9 cellular contexts compared by ENCODE assay signal in genomic region chr6:168035098-168035660, GRCh38. TPM values are rescaled to one million over a fixed set of nuclear protein-coding genes. Genes with fewer than 3 reads are reported as not detected.
DNase-seq lines count a peak whose midpoint lies in the region; ATAC-seq and TF ChIP-seq lines count a peak whose summit lies in the region.
"Had no signal": no experiment of that assay in that cellular context is flagged by ENCODE, and none has a peak within 500 bp of the region (broad histone marks: within the 10 kb centered on the region; RNA-seq: fewer than 3 reads in every experiment).

No MANE protein-coding gene starts in this region.

- no TSS peak for BruUV-seq in Caco-2 (replicated peaks; lab: Mats Ljungman, UMichigan)

- H3K4me3 ChIP-seq in Caco-2 (ENCODE audit: low read depth, low read length), result peak overlapping the region; percentile 42
- peak overlapping the region; percentile 47 to 78 for H3K4me3 ChIP-seq in stomach smooth muscle (ENCODE audit: low read length in 2 of 2)

- H3K27me3 Mint-ChIP-seq in Caco-2 (ENCODE audit: insufficient read depth, unreplicated experiment), result no peaks in the 10 kb centered on the region
- H3K27me3 Mint-ChIP-seq in chondrocyte (ENCODE audit: low read depth), result peaks cover 7% of the 10 kb centered on the region

- POLR2A ChIA-PET in Caco-2 (lab: Charles Lee), result interaction anchor here (0.6 to 1.5 kb wide), 2 partner anchors 103 to 297 kb away, joined by 3 to 4 read pairs; no protein-coding TSS in a partner anchor
- POLR2A ChIA-PET in GM10248 (lab: Yijun Ruan, JAX), result no interaction called here

- H3K9me3 Mint-ChIP-seq in Caco-2 (ENCODE audit: unreplicated experiment) (peaks cover 19% of the 10 kb centered on the region), chondrocyte (ENCODE audit: low read depth) (peaks cover 8% of the 10 kb centered on the region)

- CTCF ChIA-PET in Caco-2 (lab: Charles Lee), result no interaction called here
- CTCF ChIA-PET in GM10248 (lab: Yijun Ruan, JAX), result no interaction called here

- H3K4me3 Mint-ChIP-seq in Caco-2 (ENCODE audit: unreplicated experiment), result peak overlapping the region; percentile 74
- peak overlapping the region; percentile 72 for H3K4me3 Mint-ChIP-seq in chondrocyte (ENCODE audit: unreplicated experiment)

- H3K9ac ChIP-seq in stomach smooth muscle (ENCODE audit: low read length in 2 of 2), result peak overlapping the region; percentile 39 to 47

- TF ChIP-seq CTCF in Caco-2 (IDR thresholded peaks at IDR 0.05; ENCODE audit: insufficient read depth in 1 of 2, low read depth in 1 of 2, low read length in 1 of 2, severe bottlenecking in 1 of 2, unreplicated experiment in 1 of 2) (no peak), chondrocyte (IDR thresholded peaks at IDR 0.05) (no peak), GM10248 (IDR thresholded peaks at IDR 0.05; ENCODE audit: control extremely low read depth, extremely low read depth, low read depth, missing control alignments) (no peak)

- H3K27ac ChIP-seq in stomach smooth muscle (ENCODE audit: low read length), result no peak overlapping the region
- H3K27ac ChIP-seq: neutrophil had no signal

- H3K36me3 Mint-ChIP-seq in Caco-2 (ENCODE audit: insufficient read depth, unreplicated experiment) (no peaks in the 10 kb centered on the region), chondrocyte (ENCODE audit: low read depth) (no peaks in the 10 kb centered on the region)

- H3K27ac Mint-ChIP-seq in Caco-2 (ENCODE audit: unreplicated experiment) (peak overlapping the region; percentile 29), chondrocyte (ENCODE audit: unreplicated experiment) (peak overlapping the region; percentile 81)

- peak; percentile 69 to 80 for DNase-seq in Caco-2
- peak; percentile 55 for DNase-seq in LoVo (ENCODE audit: low spot score)
- DNase-seq in chondrocyte (ENCODE audit: low spot score), result peak; percentile 86
- peak; percentile 66 to 69 for DNase-seq in left colon
- DNase-seq in GM10248 (ENCODE audit: extremely low spot score), result no peak
- no peak for DNase-seq in stimulated activated CD4-positive, alpha-beta T cell treated with anti-CD3 and anti-CD28 coated beads, Interleukin-15, amount 100 ng/mL, for 24 hours
- no peak for DNase-seq in OCI-M1 (lab: John Stamatoyannopoulos, UW)

- intact Hi-C loops in Caco-2 (cut with micrococcal nuclease; ENCODE audit: unreplicated experiment), result no loop called here
- intact Hi-C loops in left colon (cut with DNase I, micrococcal nuclease), result no loop called here

- ATAC-seq in left colon, result peak; percentile 79

- H3K36me3 ChIP-seq in Caco-2 (ENCODE audit: control insufficient read depth, insufficient read depth, low read length), result no peaks in the 10 kb centered on the region
- H3K36me3 ChIP-seq in stomach smooth muscle (ENCODE audit: control insufficient read depth in 2 of 2, insufficient read depth in 2 of 2, low read length in 2 of 2), result no peaks in the 10 kb centered on the region
- H3K36me3 ChIP-seq: neutrophil had no signal

- peaks cover 8% of the 10 kb centered on the region; the same call in 1 of the 2 replicates for H3K4me1 ChIP-seq in Caco-2
- H3K4me1 ChIP-seq in stomach smooth muscle (ENCODE audit: control insufficient read depth, insufficient read depth, low read length), result peaks cover 8% of the 10 kb centered on the region

- H3K4me1 Mint-ChIP-seq in Caco-2 (ENCODE audit: low read depth, unreplicated experiment), result no peaks in the 10 kb centered on the region
- peaks cover 40% of the 10 kb centered on the region for H3K4me1 Mint-ChIP-seq in chondrocyte (ENCODE audit: low read depth)

- peaks cover 28% of the 10 kb centered on the region for H3K9me3 ChIP-seq in Caco-2
- peaks cover 0 to 11% of the 10 kb centered on the region in 2 donors for H3K9me3 ChIP-seq in stomach smooth muscle (ENCODE audit: control insufficient read depth in 2 of 2, low read length in 2 of 2)

- H3K27me3 ChIP-seq in Caco-2 (replicated peaks; ENCODE audit: control insufficient read depth, insufficient read depth, low read length), result no peaks in the 10 kb centered on the region
- no peaks in the 10 kb centered on the region for H3K27me3 ChIP-seq in stomach smooth muscle (ENCODE audit: control insufficient read depth in 1 of 2, insufficient read depth in 2 of 2, low read length in 2 of 2)

RNA-seq across cellular contexts. Expression of gene KIF25, which starts 37.7 kb away (rescaled TPM):
- total RNA-seq in Caco-2 (2022) (not detected in 2 replicates), chondrocyte (not detected in 3 replicates), left colon (under 1 TPM; 0.22 to 0.27 TPM)

RNA-seq across cellular contexts. Expression of gene FRMD1, which starts 43.8 kb away (rescaled TPM):
- total RNA-seq in Caco-2 (2022), result 0.07 and 0.14 TPM in 2 replicates
- 0.20 to 0.28 TPM in 2 of 3 replicates, not detected in the other for total RNA-seq in chondrocyte
- total RNA-seq in left colon, result 10 to 100 TPM; 22.8 to 35.5 TPM

Comparison
In these comparisons a context has a peak if more than half of its experiments do, and no peak if none do; other contexts are left out.
1. DNase-seq: peak in Caco-2 (2 of 2), LoVo (single experiment), chondrocyte (single experiment) and left colon (2 of 2); none in GM10248 (single experiment), stimulated activated CD4-positive, alpha-beta T cell treated with anti-CD3 and anti-CD28 coated beads, Interleukin-15, amount 100 ng/mL, for 24 hours (single experiment) and OCI-M1 (single experiment).
2. RNA of gene FRMD1, which starts 43.8 kb away (total RNA-seq): 22.8 to 35.5 TPM in left colon; 0.20 to 0.28 TPM in chondrocyte and 0.07 to 0.14 TPM in Caco-2; every median in the first group is over 10 times any median in the second.